8 cellular contexts compared by ENCODE assay signal in genomic region chr7:88789480-88790064, GRCh38. TPM values are rescaled to one million over a fixed set of nuclear protein-coding genes. Genes with fewer than 3 reads are reported as not detected.
A peak's percentile ranks its signal among the peaks of the same experiment; 100 is the strongest.
DNase-seq lines count a peak whose midpoint lies in the region; ATAC-seq and TF ChIP-seq lines count a peak whose summit lies in the region.
"Had no signal": no experiment of that assay in that cellular context is flagged by ENCODE, and none has a peak within 500 bp of the region (broad histone marks: within the 10 kb centered on the region; RNA-seq: fewer than 3 reads in every experiment).

No MANE protein-coding gene starts in this region.

- H3K36me3 ChIP-seq in adipocyte (ENCODE audit: control insufficient read depth, insufficient read depth, low read length, severe bottlenecking): no peaks in the 10 kb centered on the region
- no peaks in the 10 kb centered on the region for H3K36me3 ChIP-seq in right lobe of liver
- H3K36me3 ChIP-seq: SJCRH30 had no signal

- H3K4me1 ChIP-seq in adipocyte (ENCODE audit: control insufficient read depth, insufficient read depth, low read length): no peaks in the 10 kb centered on the region
- H3K4me1 ChIP-seq in right lobe of liver: no peaks in the 10 kb centered on the region
- H3K4me1 ChIP-seq: SJCRH30 had no signal

- H3K27me3 ChIP-seq in adipocyte (replicated peaks; ENCODE audit: control insufficient read depth, insufficient read depth, low read length) (no peaks in the 10 kb centered on the region), right lobe of liver (no peaks in the 10 kb centered on the region)
- H3K27me3 ChIP-seq: SJCRH30 had no signal

- H3K4me3 ChIP-seq in adipocyte (ENCODE audit: low read length) (no peak overlapping the region), right lobe of liver (no peak overlapping the region)
- H3K4me3 ChIP-seq: SJCRH30 had no signal

- TF ChIP-seq POLR2A in right lobe of liver (IDR thresholded peaks at IDR 0.05): no peak

- no peak overlapping the region for H3K9ac ChIP-seq in adipocyte (ENCODE audit: low read length)

- H3K9me3 ChIP-seq in adipocyte (ENCODE audit: control insufficient read depth, low read length) (no peaks in the 10 kb centered on the region), right lobe of liver (no peaks in the 10 kb centered on the region)
- H3K9me3 ChIP-seq: SJCRH30 had no signal

- in situ Hi-C loops in G401 (cut with HindIII; ENCODE audit: low sequenced_read_pairs): no loop called here

- whole genome bisulfite sequencing in right lobe of liver (ENCODE audit: insufficient coverage, low coverage, low lambda C conversion rate, missing lambda C conversion rate): 56% methylated on average over 2 of the region's 2 CpGs

- peak; percentile 40 for DNase-seq in G401 (ENCODE audit: low spot score)
- peak; percentile 69 for DNase-seq in adipocyte (ENCODE audit: low read depth)
- DNase-seq in right lobe of liver: no peak
- DNase-seq in posterior cingulate gyrus: no peak

- peak; percentile 55 to 70 (median 62) for TF ChIP-seq CTCF in right lobe of liver (IDR thresholded peaks at IDR 0.05)

- ATAC-seq in HG03469 (IDR thresholded peaks at IDR 0.05; ENCODE audit: unreplicated experiment) (peak; percentile 53), right lobe of liver (peak; percentile 50 to 69 (median 59)), GM19023 (IDR thresholded peaks at IDR 0.05; ENCODE audit: unreplicated experiment) (no peak), GM18511 (IDR thresholded peaks at IDR 0.05; ENCODE audit: unreplicated experiment) (no peak)

- intact Hi-C loops in right lobe of liver (cut with DNase I) (no loop called here), posterior cingulate gyrus (cut with DNase I) (loop anchor here (5.0 kb wide), 1 partner anchor 833 kb away; no protein-coding TSS in a partner anchor)

- no peak overlapping the region for H3K27ac ChIP-seq in right lobe of liver
- H3K27ac ChIP-seq: SJCRH30 had no signal

RNA-seq across cellular contexts. Expression of gene TEX47, which starts 6.0 kb away (rescaled TPM):
- not detected in 2 replicates for total RNA-seq in G401 (2014; rRNA removed; shearing (Covaris generic))
- not detected for total RNA-seq in right lobe of liver
- total RNA-seq: SJCRH30 had no signal

RNA-seq across cellular contexts. Expression of gene ZNF804B, which starts 30.1 kb away (rescaled TPM):
- not detected in 2 replicates for total RNA-seq in G401 (2014; rRNA removed; shearing (Covaris generic))
- not detected for total RNA-seq in right lobe of liver

Comparison
In these comparisons a context has a peak if more than half of its experiments do, and no peak if none do; other contexts are left out.
1. DNase-seq: peak in G401 (single experiment) and adipocyte (single experiment); none in right lobe of liver (0 of 3) and posterior cingulate gyrus (0 of 10).
2. ATAC-seq: peak in HG03469 (single experiment) and right lobe of liver (4 of 4); none in GM19023 (single experiment) and GM18511 (single experiment).